ENCODE assay signal across 1 cellular context in the genomic region with DNA sequence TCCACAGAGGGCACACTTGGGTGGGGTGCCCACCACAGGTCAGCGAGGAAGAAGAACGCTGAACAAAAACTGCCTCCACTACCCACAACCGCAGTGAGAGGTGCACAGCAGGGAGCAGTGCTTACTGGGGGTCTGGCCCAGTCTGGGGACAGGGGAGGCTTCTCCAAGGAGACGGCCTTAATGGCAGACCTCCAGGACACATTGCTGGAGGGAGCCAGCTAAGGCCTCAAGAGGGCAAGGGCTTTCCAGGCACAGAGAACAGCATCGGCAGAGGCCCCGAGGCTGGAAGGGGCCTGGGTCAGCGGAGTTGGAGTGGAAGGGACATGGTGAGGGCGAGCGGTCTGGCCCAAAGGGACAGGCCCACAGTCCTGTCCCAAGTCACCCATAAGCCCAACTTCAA.
TF ChIP-seq lines count a peak whose summit lies in the region.

No MANE protein-coding gene starts in this region.

TF ChIP-seq in HepG2, 621 proteins besides CTCF, POLR2A, EP300 and RAD21:
- TF ChIP-seq ZBTB44 (CRISPR knock-in tag; IDR thresholded peaks at IDR 0.05) (no peak), ZNF607 (CRISPR knock-in tag; IDR thresholded peaks at IDR 0.05; ENCODE audit: borderline replicate concordance) (no peak), AGO2 (optimal IDR thresholded peaks at IDR 0.05; ENCODE audit: low read depth, low read length) (peak; percentile 14), RBM22 (optimal IDR thresholded peaks at IDR 0.05; ENCODE audit: low read length) (peak; percentile 43)
- TF ChIP-seq, protein P1, sequence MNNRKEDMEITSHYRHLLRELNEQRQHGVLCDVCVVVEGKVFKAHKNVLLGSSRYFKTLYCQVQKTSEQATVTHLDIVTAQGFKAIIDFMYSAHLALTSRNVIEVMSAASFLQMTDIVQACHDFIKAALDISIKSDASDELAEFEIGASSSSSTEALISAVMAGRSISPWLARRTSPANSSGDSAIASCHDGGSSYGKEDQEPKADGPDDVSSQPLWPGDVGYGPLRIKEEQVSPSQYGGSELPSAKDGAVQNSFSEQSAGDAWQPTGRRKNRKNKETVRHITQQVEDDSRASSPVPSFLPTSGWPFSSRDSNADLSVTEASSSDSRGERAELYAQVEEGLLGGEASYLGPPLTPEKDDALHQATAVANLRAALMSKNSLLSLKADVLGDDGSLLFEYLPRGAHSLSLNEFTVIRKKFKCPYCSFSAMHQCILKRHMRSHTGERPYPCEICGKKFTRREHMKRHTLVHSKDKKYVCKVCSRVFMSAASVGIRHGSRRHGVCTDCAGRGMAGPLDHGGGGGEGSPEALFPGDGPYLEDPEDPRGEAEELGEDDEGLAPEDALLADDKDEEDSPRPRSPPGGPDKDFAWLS (CRISPR knock-in tag; IDR thresholded peaks at IDR 0.05; ENCODE audit: borderline replicate concordance) = no peak
